In the genomic region with DNA sequence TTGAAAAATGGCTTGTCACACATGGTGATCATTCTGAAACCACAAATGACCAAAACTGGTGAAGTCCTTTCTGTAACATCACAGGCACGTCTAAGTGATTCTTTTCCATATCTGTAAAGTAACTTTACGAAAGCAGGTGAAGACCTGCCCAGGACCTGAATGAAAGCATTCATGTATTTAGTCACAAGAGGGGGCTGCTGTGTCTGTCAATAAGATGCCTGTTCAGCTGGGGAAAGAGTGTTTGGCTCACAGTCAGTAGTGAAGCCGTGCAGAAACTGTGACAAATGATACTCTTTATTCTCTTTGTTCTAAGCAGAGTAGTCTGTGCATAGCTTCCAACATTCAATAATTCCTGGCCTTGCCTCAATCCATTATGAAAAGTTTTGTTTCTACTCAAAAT, we compare ENCODE assay signal across 7 cellular contexts.
A peak's percentile ranks its signal among the peaks of the same experiment; 100 is the strongest.
DNase-seq lines count a peak whose midpoint lies in the region; ATAC-seq, FAIRE-seq and TF ChIP-seq lines count a peak whose summit lies in the region.

No MANE protein-coding gene starts in this region.

- H3K36me3 ChIP-seq in HCT116 (ENCODE audit: control insufficient read depth in 1 of 2, insufficient read depth in 2 of 2, low read length in 2 of 2) (no peaks in the 10 kb centered on the region), endothelial cell of umbilical vein (ENCODE audit: control insufficient read depth in 2 of 2, extremely low read depth in 1 of 2, insufficient read depth in 2 of 2, low read length in 2 of 2) (no peaks in the 10 kb centered on the region), osteoblast (ENCODE audit: insufficient read depth, low read length) (no peaks in the 10 kb centered on the region)

- dilution Hi-C loops in endothelial cell of umbilical vein (cut with MboI; ENCODE audit: extremely low pct_ligation_motif_present, low sequenced_read_pairs): no loop called here

- H3K27me3 Mint-ChIP-seq in stimulated activated naive CD8-positive, alpha-beta T cell treated with anti-CD3 and anti-CD28 coated beads, Interleukin-15, amount 100 ng/mL, for 72 hours: no peaks in the 10 kb centered on the region

- RAD21 ChIA-PET in HCT116 (lab: Charles Lee; ENCODE audit: low non-redundant PET in 1 of 2, low total read pairs in 2 of 2, uncharacterized antibody in 2 of 2, unreplicated experiment in 2 of 2): no interaction called here

- TF ChIP-seq RAD21 in HCT116 (IDR thresholded peaks at IDR 0.05; ENCODE audit: low read depth): no peak

- H3K4me1 ChIP-seq in HCT116 (ENCODE audit: control insufficient read depth in 1 of 2, insufficient read depth in 2 of 2, low read length in 2 of 2) (no peaks in the 10 kb centered on the region), endothelial cell of umbilical vein (ENCODE audit: control insufficient read depth, extremely low read depth, insufficient read depth, low read length) (no peaks in the 10 kb centered on the region), osteoblast (ENCODE audit: insufficient read depth, low read length) (no peaks in the 10 kb centered on the region)

- H3K9me1 ChIP-seq in endothelial cell of umbilical vein (replicated peaks; ENCODE audit: control insufficient read depth, extremely low read depth, insufficient read depth, low read length): no peaks in the 10 kb centered on the region

- H3K9ac ChIP-seq in HCT116 (ENCODE audit: low read length) (no peak overlapping the region), endothelial cell of umbilical vein (replicated peaks; ENCODE audit: extremely low read depth, insufficient read depth, low read length) (no peak overlapping the region)

- no peak overlapping the region for H3K27ac ChIP-seq in HCT116 (ENCODE audit: low read depth, low read length)
- no peak overlapping the region for H3K27ac ChIP-seq in endothelial cell of umbilical vein (ENCODE audit: insufficient read depth, low read depth, low read length)
- no peak overlapping the region for H3K27ac ChIP-seq in osteoblast (ENCODE audit: low read depth, low read length)

- no peak overlapping the region for H3K4me2 ChIP-seq in HCT116 (ENCODE audit: low read length)
- no peak overlapping the region for H3K4me2 ChIP-seq in endothelial cell of umbilical vein (ENCODE audit: insufficient read depth, low read length)
- H3K4me2 ChIP-seq in osteoblast (ENCODE audit: insufficient read depth, low read length): no peak overlapping the region

- peak; percentile 62 for TF ChIP-seq CTCF in GM12872 (IDR thresholded peaks at IDR 0.05; ENCODE audit: insufficient read depth, low read depth, low read length)
- TF ChIP-seq CTCF in HCT116 (IDR thresholded peaks at IDR 0.05 in 2 of 3, conservative IDR thresholded peaks at IDR 0.05 in 1 of 3; ENCODE audit: borderline replicate concordance in 1 of 3, insufficient read depth in 1 of 3, low read depth in 2 of 3, low read length in 2 of 3): peak; percentile 22 to 57 (median 44); a peak in 4 of 6 replicates
- TF ChIP-seq CTCF in endothelial cell of umbilical vein (IDR thresholded peaks at IDR 0.05; ENCODE audit: extremely low read depth in 1 of 2, insufficient read depth in 1 of 2, low read depth in 1 of 2, low read length in 2 of 2): peak; percentile 30 to 41
- TF ChIP-seq CTCF in osteoblast (IDR thresholded peaks at IDR 0.05; ENCODE audit: extremely low read depth, low read depth, low read length): no peak

- intact Hi-C loops in HCT116 (cut with micrococcal nuclease) (no loop called here), endothelial cell of umbilical vein (cut with micrococcal nuclease) (no loop called here)

- H3K4me1 Mint-ChIP-seq in stimulated activated naive CD8-positive, alpha-beta T cell treated with anti-CD3 and anti-CD28 coated beads, Interleukin-15, amount 100 ng/mL, for 72 hours: peaks cover 45% of the 10 kb centered on the region

- no peak overlapping the region for H2AFZ ChIP-seq in HCT116 (ENCODE audit: low read depth, low read length, poor library complexity, severe bottlenecking)
- no peak overlapping the region for H2AFZ ChIP-seq in endothelial cell of umbilical vein (ENCODE audit: low read depth, low read length)
- H2AFZ ChIP-seq in osteoblast (ENCODE audit: low read length): no peak overlapping the region

- no peaks in the 10 kb centered on the region; the same call in 1 of the 2 replicates for H4K20me1 ChIP-seq in HCT116 (ENCODE audit: insufficient read depth)
- H4K20me1 ChIP-seq in endothelial cell of umbilical vein (replicated peaks; ENCODE audit: control insufficient read depth, extremely low read depth, insufficient read depth, low read length): no peaks in the 10 kb centered on the region
- H4K20me1 ChIP-seq in osteoblast (ENCODE audit: insufficient read depth, low read length): no peaks in the 10 kb centered on the region

- no peaks in the 10 kb centered on the region for H3K9me2 ChIP-seq in HCT116 (ENCODE audit: insufficient read depth)

- H3K4me3 ChIP-seq in HCT116 (replicated peaks in 1 of 2; ENCODE audit: low read depth in 1 of 2, low read length in 2 of 2) (no peak overlapping the region), endothelial cell of umbilical vein (replicated peaks in 1 of 3; ENCODE audit: insufficient read depth in 1 of 3, low read depth in 1 of 3, low read length in 3 of 3) (no peak overlapping the region), osteoblast (ENCODE audit: insufficient read depth, low read length) (no peak overlapping the region)

- FAIRE-seq in endothelial cell of umbilical vein (lab: Jason Lieb, UNC): peak; percentile 58

- peak overlapping the region; percentile 35 to 42 for H3K27ac Mint-ChIP-seq in stimulated activated naive CD8-positive, alpha-beta T cell treated with anti-CD3 and anti-CD28 coated beads, Interleukin-15, amount 100 ng/mL, for 72 hours

- DNase-seq in HCT116 (ENCODE audit: low read depth, low spot score) (no peak), RPMI8226 (peak; percentile 17), endothelial cell of umbilical vein (ENCODE audit: low read depth, low spot score) (peak; percentile 34), amniotic stem cell (lab: John Stamatoyannopoulos, UW) (no peak), osteoblast (ENCODE audit: insufficient read length, low spot score, missing footprints) (no peak)
- peak; percentile 31 to 32 for DNase-seq in stimulated activated naive CD8-positive, alpha-beta T cell treated with anti-CD3 and anti-CD28 coated beads, Interleukin-15, amount 100 ng/mL, for 72 hours

- POLR2A ChIA-PET in HCT116 (lab: Charles Lee): no interaction called here
- POLR2A ChIA-PET in endothelial cell of umbilical vein (lab: Charles Lee): no interaction called here

- H3K9me3 Mint-ChIP-seq in stimulated activated naive CD8-positive, alpha-beta T cell treated with anti-CD3 and anti-CD28 coated beads, Interleukin-15, amount 100 ng/mL, for 72 hours: no peaks in the 10 kb centered on the region

- BruUV-seq in HCT116 (replicated peaks; lab: Mats Ljungman, UMichigan) (no TSS peak), endothelial cell of umbilical vein (replicated peaks; lab: Mats Ljungman, UMichigan) (no TSS peak)

- no peaks in the 10 kb centered on the region for H3K79me2 ChIP-seq in HCT116 (ENCODE audit: insufficient read depth, low read length)
- no peaks in the 10 kb centered on the region for H3K79me2 ChIP-seq in endothelial cell of umbilical vein (ENCODE audit: control insufficient read depth, insufficient read depth, low read length)
- no peaks in the 10 kb centered on the region for H3K79me2 ChIP-seq in osteoblast (ENCODE audit: insufficient read depth, low read length)

- CTCF ChIA-PET in HCT116 (lab: Charles Lee): interaction anchor here (0.7 to 2.0 kb wide), 6 partner anchors 9 to 60 kb away, joined by 3 to 10 read pairs (median 5); no protein-coding TSS in a partner anchor
- CTCF ChIA-PET in endothelial cell of umbilical vein (lab: Charles Lee): interaction anchor here (0.5 to 2.4 kb wide), 14 partner anchors 8 to 195 kb away, joined by 3 to 14 read pairs (median 4); no protein-coding TSS in a partner anchor

- H3K9me3 ChIP-seq in HCT116 (ENCODE audit: control insufficient read depth in 1 of 2, insufficient read depth in 1 of 2, low read depth in 1 of 2, low read length in 2 of 2): no peaks in the 10 kb centered on the region
- H3K9me3 ChIP-seq in endothelial cell of umbilical vein (replicated peaks; ENCODE audit: control insufficient read depth, insufficient read depth, low read length): no peaks in the 10 kb centered on the region
- H3K9me3 ChIP-seq in osteoblast (ENCODE audit: low read depth, low read length): no peaks in the 10 kb centered on the region

- H3K27me3 ChIP-seq in HCT116 (ENCODE audit: insufficient read depth, low read length) (peaks cover 55% of the 10 kb centered on the region), endothelial cell of umbilical vein (ENCODE audit: control insufficient read depth in 2 of 2, insufficient read depth in 2 of 2, low read length in 2 of 2) (peaks cover 3 to 17% of the 10 kb centered on the region in 2 experiments), osteoblast (ENCODE audit: insufficient read depth, low read length) (no peaks in the 10 kb centered on the region)

- peak; percentile 80 for ATAC-seq in HCT116
- ATAC-seq in stimulated activated naive CD8-positive, alpha-beta T cell treated with anti-CD3 and anti-CD28 coated beads, Interleukin-15, amount 100 ng/mL, for 72 hours: peak; percentile 85

- no peak for TF ChIP-seq POLR2A in HCT116 (IDR thresholded peaks at IDR 0.05; ENCODE audit: borderline replicate concordance, extremely low read depth, insufficient read depth, insufficient read length)
- TF ChIP-seq POLR2A in endothelial cell of umbilical vein (IDR thresholded peaks at IDR 0.05; ENCODE audit: low read depth, low read length): no peak

- peak overlapping the region; percentile 26 to 68 for H3K4me3 Mint-ChIP-seq in stimulated activated naive CD8-positive, alpha-beta T cell treated with anti-CD3 and anti-CD28 coated beads, Interleukin-15, amount 100 ng/mL, for 72 hours

TF ChIP-seq in HCT116, 20 proteins besides CTCF, POLR2A, EP300 and RAD21 (continues in another document):
- TF ChIP-seq EZH2phosphoT487 (IDR thresholded peaks at IDR 0.05; ENCODE audit: borderline replicate concordance) (no peak), SIN3A (IDR thresholded peaks at IDR 0.05; ENCODE audit: low read depth) (no peak), EGR1 (IDR thresholded peaks at IDR 0.05; ENCODE audit: low read depth) (no peak)
- TF ChIP-seq, protein P1, sequence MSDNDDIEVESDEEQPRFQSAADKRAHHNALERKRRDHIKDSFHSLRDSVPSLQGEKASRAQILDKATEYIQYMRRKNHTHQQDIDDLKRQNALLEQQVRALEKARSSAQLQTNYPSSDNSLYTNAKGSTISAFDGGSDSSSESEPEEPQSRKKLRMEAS (IDR thresholded peaks at IDR 0.05): no peak

TF ChIP-seq in endothelial cell of umbilical vein, 7 proteins besides CTCF, POLR2A, EP300 and RAD21:
- no peak for TF ChIP-seq JUN (IDR thresholded peaks at IDR 0.05; ENCODE audit: borderline replicate concordance, insufficient read depth, insufficient read length, low read depth)
- no peak for TF ChIP-seq MYC (IDR thresholded peaks at IDR 0.05; ENCODE audit: low read depth, low read length)
- TF ChIP-seq POLR2AphosphoS5 (IDR thresholded peaks at IDR 0.05; ENCODE audit: insufficient read depth, low read depth, low read length): no peak

Comparison
In these comparisons a context has a peak if more than half of its experiments do, and no peak if none do; other contexts are left out.
1. DNase-seq: peak in RPMI8226 (single experiment), endothelial cell of umbilical vein (single experiment) and stimulated activated naive CD8-positive, alpha-beta T cell treated with anti-CD3 and anti-CD28 coated beads, Interleukin-15, amount 100 ng/mL, for 72 hours (2 of 2); none in HCT116 (single experiment), amniotic stem cell (single experiment) and osteoblast (single experiment).